In genomic region chr14:41597647-41598046, GRCh38 we compare ENCODE assay signal across 14 cellular contexts. TPM values are rescaled to one million over a fixed set of nuclear protein-coding genes. Genes with fewer than 3 reads are reported as not detected.
"Had no signal": no experiment of that assay in that cellular context is flagged by ENCODE, and none has a peak within 500 bp of the region (broad histone marks: within the 10 kb centered on the region; RNA-seq: fewer than 3 reads in every experiment).

No MANE protein-coding gene starts in this region.

- H3K4me3 ChIP-seq: cardiac muscle cell, colonic mucosa, suprapubic skin had no signal

- ATAC-seq: natural killer cell treated with Interleukin-12 subunit alpha and Interleukin-12 subunit beta and Interleukin-15 and Interleukin-18, amount 100 ng/mL, for 72 hours; stimulated activated naive CD8-positive, alpha-beta T cell treated with anti-CD3 and anti-CD28 coated beads, Interleukin-15, Interleukin-2, amounts not matched to agents 100 U/mL and 50 U/mL, for 24 hours; T-cell had no signal

- DNase-seq: activated CD4-positive, alpha-beta T cell treated with anti-CD3 and anti-CD28 coated beads for 4 hours; activated naive CD4-positive, alpha-beta T cell treated with anti-CD3 and anti-CD28 coated beads for 36 hours; colonic mucosa; occipital lobe; stimulated activated CD4-positive, alpha-beta T cell treated with anti-CD3 and anti-CD28 coated beads, Interleukin-12 subunit alpha, Interleukin-12 subunit beta, amount 100 ng/mL, for 4 hours; stimulated activated naive CD8-positive, alpha-beta T cell treated with anti-CD3 and anti-CD28 coated beads, Interleukin-15, Interleukin-2, amounts not matched to agents 100 U/mL and 50 U/mL, for 24 hours; T-cell; WERI-Rb-1 had no signal

- H3K36me3 ChIP-seq: cardiac muscle cell, colonic mucosa, suprapubic skin, WERI-Rb-1 had no signal

- H3K27me3 ChIP-seq: cardiac muscle cell, colonic mucosa, suprapubic skin had no signal

- H3K9me3 ChIP-seq: colonic mucosa, suprapubic skin had no signal

- H3K4me1 ChIP-seq: colonic mucosa, suprapubic skin had no signal

- H3K27ac ChIP-seq: cardiac muscle cell, colonic mucosa, suprapubic skin, WERI-Rb-1 had no signal

RNA-seq across cellular contexts. Expression of gene LRFN5, which starts 9.0 kb away (rescaled TPM):
- total RNA-seq: activated naive CD4-positive, alpha-beta T cell treated with anti-CD3 and anti-CD28 coated beads for 36 hours; endothelial cell of umbilical vein; lung microvascular endothelial cell; natural killer cell treated with Interleukin-12 subunit alpha and Interleukin-12 subunit beta and Interleukin-15 and Interleukin-18, amount 100 ng/mL, for 72 hours; pulmonary artery endothelial cell; T-cell had no signal
- polyA plus RNA-seq: endothelial cell of umbilical vein had no signal
